In the genomic region with DNA sequence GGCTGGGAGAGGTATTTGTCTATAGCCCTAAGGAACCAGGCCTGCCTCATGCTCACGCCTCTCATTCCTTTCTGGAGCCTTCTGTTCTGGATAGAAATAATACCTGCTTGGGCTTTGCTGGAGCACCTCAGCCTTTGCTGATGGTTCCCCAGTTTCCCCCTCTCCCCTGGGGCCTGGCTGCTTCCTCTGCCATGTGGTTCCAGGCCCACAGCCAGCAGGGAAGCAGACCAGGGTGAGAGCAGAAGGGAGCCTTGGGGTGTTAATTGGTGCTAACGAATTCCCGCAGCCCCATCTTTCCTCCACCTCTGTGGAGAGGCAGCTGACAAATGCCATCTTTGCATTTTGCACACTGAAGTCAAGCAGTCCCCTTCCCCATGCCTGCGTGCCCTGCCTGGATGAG, we compare ENCODE assay signal across 25 cellular contexts. TPM values are rescaled to one million over a fixed set of nuclear protein-coding genes. Genes with fewer than 3 reads are reported as not detected.
"Had no signal": no experiment of that assay in that cellular context is flagged by ENCODE, and none has a peak within 500 bp of the region (broad histone marks: within the 10 kb centered on the region; RNA-seq: fewer than 3 reads in every experiment).

No MANE protein-coding gene starts in this region.

- H3K4me1 ChIP-seq: breast epithelium, left lung, pancreas, right lobe of liver had no signal

- H3K27me3 ChIP-seq: pancreas, right lobe of liver had no signal

- H3K36me3 ChIP-seq: breast epithelium, left lung, neutrophil, pancreas, right lobe of liver had no signal

- H3K4me3 ChIP-seq: breast epithelium, left lung, lung, pancreas, right lobe of liver had no signal

- H3K9me3 ChIP-seq: breast epithelium, left lung, neutrophil, pancreas, right lobe of liver had no signal

- FAIRE-seq: astrocyte, endometrium, pancreas, small intestine had no signal

- DNase-seq: activated B cell treated with CpG ODN at 0.5 μM for 24 hours; activated CD4-positive, alpha-beta T cell treated with anti-CD3 and anti-CD28 coated beads for 36 hours; activated CD4-positive, alpha-beta T cell treated with anti-CD3 and anti-CD28 coated beads, Interleukin-2, amount 50 U/mL, for 4 hours; activated CD8-positive, alpha-beta memory T cell treated with anti-CD3 and anti-CD28 coated beads for 24 hours; activated CD8-positive, alpha-beta memory T cell treated with anti-CD3 and anti-CD28 coated beads, Interleukin-2, amount 50 U/mL, for 4 hours; activated naive CD4-positive, alpha-beta T cell treated with Interleukin-2 at 50 U/mL for 16 hours; activated naive CD8-positive, alpha-beta T cell treated with anti-CD3 and anti-CD28 coated beads for 36 hours; activated T-cell treated with anti-CD3 and anti-CD28 coated beads, Interleukin-2, amount 50 U/mL, for 48 hours; erythroblast; foreskin fibroblast; kidney glomerular epithelial cell; midbrain; natural killer cell; right lobe of liver; small intestine; stimulated activated CD4-positive, alpha-beta T cell treated with anti-CD3 and anti-CD28 coated beads, Interleukin-15, amount 100 ng/mL, for 24 hours; stimulated activated naive CD8-positive, alpha-beta T cell treated with anti-CD3 and anti-CD28 coated beads, Interleukin-15, Interleukin-2, amounts not matched to agents 100 U/mL and 50 U/mL, for 24 hours; T-helper 17 cell had no signal

- H3K27ac ChIP-seq: breast epithelium, left lung, neutrophil, pancreas, right lobe of liver had no signal

RNA-seq across cellular contexts. Expression of a gene that starts 13.1 kb away (rescaled TPM):
- total RNA-seq: activated naive CD8-positive, alpha-beta T cell treated with anti-CD3 and anti-CD28 coated beads for 36 hours; T-helper 17 cell had no signal
